ENCODE assay signal across 1 cellular context in the genomic region with DNA sequence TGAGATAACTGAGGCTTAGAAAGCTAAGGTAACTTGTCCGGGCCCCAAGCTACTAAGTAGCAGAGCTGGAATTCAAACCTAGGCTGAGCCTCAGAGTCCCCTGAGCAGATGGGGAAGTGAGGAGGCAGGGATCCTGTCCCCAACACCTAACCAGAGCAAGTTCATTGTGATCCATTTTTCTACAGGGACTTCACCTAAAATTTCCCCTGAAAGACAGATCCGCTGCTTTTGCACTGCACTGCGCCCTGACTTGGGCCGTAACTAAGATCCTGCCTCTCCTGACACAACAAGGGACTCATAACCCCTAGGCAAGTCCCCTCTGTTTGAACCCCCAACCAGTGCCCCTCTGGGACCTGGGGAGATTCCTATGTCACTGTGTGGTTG.
TF ChIP-seq lines count a peak whose summit lies in the region.

No MANE protein-coding gene starts in this region.

TF ChIP-seq in GM23338, 12 proteins besides CTCF, POLR2A, EP300 and RAD21 (continued from another document):
- TF ChIP-seq, protein P1, sequence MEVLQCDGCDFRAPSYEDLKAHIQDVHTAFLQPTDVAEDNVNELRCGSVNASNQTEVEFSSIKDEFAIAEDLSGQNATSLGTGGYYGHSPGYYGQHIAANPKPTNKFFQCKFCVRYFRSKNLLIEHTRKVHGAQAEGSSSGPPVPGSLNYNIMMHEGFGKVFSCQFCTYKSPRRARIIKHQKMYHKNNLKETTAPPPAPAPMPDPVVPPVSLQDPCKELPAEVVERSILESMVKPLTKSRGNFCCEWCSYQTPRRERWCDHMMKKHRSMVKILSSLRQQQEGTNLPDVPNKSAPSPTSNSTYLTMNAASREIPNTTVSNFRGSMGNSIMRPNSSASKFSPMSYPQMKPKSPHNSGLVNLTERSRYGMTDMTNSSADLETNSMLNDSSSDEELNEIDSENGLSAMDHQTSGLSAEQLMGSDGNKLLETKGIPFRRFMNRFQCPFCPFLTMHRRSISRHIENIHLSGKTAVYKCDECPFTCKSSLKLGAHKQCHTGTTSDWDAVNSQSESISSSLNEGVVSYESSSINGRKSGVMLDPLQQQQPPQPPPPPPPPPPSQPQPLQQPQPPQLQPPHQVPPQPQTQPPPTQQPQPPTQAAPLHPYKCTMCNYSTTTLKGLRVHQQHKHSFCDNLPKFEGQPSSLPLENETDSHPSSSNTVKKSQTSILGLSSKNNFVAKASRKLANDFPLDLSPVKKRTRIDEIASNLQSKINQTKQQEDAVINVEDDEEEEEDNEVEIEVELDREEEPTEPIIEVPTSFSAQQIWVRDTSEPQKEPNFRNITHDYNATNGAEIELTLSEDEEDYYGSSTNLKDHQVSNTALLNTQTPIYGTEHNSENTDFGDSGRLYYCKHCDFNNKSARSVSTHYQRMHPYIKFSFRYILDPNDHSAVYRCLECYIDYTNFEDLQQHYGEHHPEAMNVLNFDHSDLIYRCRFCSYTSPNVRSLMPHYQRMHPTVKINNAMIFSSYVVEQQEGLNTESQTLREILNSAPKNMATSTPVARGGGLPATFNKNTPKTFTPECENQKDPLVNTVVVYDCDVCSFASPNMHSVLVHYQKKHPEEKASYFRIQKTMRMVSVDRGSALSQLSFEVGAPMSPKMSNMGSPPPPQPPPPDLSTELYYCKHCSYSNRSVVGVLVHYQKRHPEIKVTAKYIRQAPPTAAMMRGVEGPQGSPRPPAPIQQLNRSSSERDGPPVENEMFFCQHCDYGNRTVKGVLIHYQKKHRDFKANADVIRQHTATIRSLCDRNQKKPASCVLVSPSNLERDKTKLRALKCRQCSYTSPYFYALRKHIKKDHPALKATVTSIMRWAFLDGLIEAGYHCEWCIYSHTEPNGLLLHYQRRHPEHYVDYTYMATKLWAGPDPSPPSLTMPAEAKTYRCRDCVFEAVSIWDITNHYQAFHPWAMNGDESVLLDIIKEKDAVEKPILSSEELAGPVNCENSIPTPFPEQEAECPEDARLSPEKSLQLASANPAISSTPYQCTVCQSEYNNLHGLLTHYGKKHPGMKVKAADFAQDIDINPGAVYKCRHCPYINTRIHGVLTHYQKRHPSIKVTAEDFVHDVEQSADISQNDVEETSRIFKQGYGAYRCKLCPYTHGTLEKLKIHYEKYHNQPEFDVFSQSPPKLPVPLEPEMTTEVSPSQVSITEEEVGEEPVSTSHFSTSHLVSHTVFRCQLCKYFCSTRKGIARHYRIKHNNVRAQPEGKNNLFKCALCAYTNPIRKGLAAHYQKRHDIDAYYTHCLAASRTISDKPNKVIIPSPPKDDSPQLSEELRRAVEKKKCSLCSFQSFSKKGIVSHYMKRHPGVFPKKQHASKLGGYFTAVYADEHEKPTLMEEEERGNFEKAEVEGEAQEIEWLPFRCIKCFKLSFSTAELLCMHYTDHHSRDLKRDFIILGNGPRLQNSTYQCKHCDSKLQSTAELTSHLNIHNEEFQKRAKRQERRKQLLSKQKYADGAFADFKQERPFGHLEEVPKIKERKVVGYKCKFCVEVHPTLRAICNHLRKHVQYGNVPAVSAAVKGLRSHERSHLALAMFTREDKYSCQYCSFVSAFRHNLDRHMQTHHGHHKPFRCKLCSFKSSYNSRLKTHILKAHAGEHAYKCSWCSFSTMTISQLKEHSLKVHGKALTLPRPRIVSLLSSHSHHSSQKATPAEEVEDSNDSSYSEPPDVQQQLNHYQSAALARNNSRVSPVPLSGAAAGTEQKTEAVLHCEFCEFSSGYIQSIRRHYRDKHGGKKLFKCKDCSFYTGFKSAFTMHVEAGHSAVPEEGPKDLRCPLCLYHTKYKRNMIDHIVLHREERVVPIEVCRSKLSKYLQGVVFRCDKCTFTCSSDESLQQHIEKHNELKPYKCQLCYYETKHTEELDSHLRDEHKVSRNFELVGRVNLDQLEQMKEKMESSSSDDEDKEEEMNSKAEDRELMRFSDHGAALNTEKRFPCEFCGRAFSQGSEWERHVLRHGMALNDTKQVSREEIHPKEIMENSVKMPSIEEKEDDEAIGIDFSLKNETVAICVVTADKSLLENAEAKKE (CRISPR knock-in tag; IDR thresholded peaks at IDR 0.05) = no peak
- TF ChIP-seq REST (IDR thresholded peaks at IDR 0.05; ENCODE audit: unreplicated experiment) (no peak), STAT1 (IDR thresholded peaks at IDR 0.05; ENCODE audit: unreplicated experiment) (no peak), EZH2phosphoT487 (IDR thresholded peaks at IDR 0.05; ENCODE audit: unreplicated experiment) (no peak), ZNF114 (CRISPR knock-in tag; IDR thresholded peaks at IDR 0.05) (no peak), JUNB (IDR thresholded peaks at IDR 0.05; ENCODE audit: unreplicated experiment) (no peak), NANOG (IDR thresholded peaks at IDR 0.05; ENCODE audit: borderline replicate concordance) (no peak)
